1 cellular context compared by ENCODE assay signal in the genomic region with DNA sequence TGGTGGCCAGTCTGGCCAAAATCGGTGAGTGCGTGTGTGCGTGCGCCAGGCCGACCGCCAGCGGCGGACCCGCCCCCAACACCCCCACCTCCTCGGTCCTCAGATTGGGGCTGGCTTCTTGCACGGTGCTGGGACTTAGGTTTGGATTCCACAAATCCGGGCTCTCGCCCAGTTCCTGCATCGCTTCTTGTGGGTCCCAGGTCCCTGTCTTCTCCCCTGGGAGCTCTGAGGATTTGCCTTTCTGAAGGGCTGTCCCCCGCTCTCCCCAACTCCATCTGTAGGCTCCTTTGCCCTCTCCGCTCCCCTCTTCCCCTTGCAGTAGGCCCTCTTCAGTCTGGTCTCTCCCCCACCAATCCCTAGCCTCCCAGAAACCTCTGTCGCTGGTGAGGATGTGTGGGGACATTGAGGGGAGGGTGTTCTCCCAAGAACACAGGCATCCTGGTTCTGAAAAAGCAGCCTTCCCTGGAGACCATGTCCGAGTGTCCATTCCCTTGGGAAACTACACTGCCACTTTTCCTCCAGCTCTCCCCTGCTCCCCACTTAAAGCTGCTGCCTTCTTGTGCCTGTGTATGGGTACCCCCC.
TF ChIP-seq lines count a peak whose summit lies in the region.

No MANE protein-coding gene starts in this region.

TF ChIP-seq in IMR-90, 13 proteins besides CTCF, POLR2A, EP300 and RAD21:
- TF ChIP-seq SMC3 (IDR thresholded peaks at IDR 0.05; ENCODE audit: low read depth, low read length) (no peak), CEBPB (IDR thresholded peaks at IDR 0.05; ENCODE audit: low read depth, low read length) (no peak), MXI1 (IDR thresholded peaks at IDR 0.05; ENCODE audit: borderline replicate concordance, low read depth, low read length) (no peak), ELK1 (IDR thresholded peaks at IDR 0.05; ENCODE audit: borderline replicate concordance, low read depth, low read length) (no peak), CHD1 (IDR thresholded peaks at IDR 0.05; ENCODE audit: low read depth, low read length) (no peak)
